In the genomic region with DNA sequence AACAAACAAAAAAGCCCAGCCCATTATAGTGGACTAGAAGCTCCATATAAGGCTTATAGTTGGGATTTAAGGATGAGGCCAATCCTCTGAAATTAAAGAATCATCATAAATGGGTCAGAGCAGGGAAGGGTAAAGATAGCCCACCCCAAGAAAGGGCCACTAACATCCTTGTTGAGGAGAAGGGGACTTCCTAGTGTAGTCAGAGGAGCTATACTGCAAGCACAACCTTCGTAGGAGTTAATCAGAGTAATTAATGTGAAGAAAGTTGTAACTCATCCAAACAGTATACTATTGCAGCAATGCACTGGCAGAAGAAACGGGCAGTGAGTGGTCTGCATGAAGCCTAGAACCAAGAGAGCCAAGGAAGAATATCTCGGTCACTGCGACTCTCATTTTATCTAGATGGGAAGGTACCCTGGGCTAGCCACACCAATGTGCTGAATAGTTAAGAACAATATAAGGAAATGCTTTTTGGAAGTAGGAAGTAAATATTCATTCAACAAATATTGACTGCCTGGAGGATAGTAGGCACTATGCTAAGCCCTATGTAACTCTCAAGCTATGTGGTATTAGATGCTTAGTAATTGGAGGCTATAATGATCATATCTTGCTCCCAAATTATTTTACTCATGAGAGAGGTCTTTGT, we compare ENCODE assay signal across 15 cellular contexts. TPM values are rescaled to one million over a fixed set of nuclear protein-coding genes. Genes with fewer than 3 reads are reported as not detected.
A peak's percentile ranks its signal among the peaks of the same experiment; 100 is the strongest.
DNase-seq lines count a peak whose midpoint lies in the region; ATAC-seq lines count a peak whose summit lies in the region.
"Had no signal": no experiment of that assay in that cellular context is flagged by ENCODE, and none has a peak within 500 bp of the region (broad histone marks: within the 10 kb centered on the region; RNA-seq: fewer than 3 reads in every experiment).

No MANE protein-coding gene starts in this region.

- DNase-seq in stimulated activated naive CD8-positive, alpha-beta T cell treated with anti-CD3 and anti-CD28 coated beads, Interleukin-15, amount 100 ng/mL, for 72 hours, result no peak
- DNase-seq in naive B cell (no peak), sciatic nerve (ENCODE audit: low spot score) (no peak)
- DNase-seq in activated naive CD8-positive, alpha-beta T cell treated with anti-CD3 and anti-CD28 coated beads, Interleukin-2, amount 50 U/mL, for 24 hours, result no peak
- DNase-seq: COR-L47, GM23248, NCI-H187, NCI-H446, NCI-H69, RPMI8226 had no signal

- H3K9me3 Mint-ChIP-seq in stimulated activated naive CD8-positive, alpha-beta T cell treated with anti-CD3 and anti-CD28 coated beads, Interleukin-15, Interleukin-2, amounts not matched to agents 100 ng/mL and 50 ng/mL, for 24 hours, result no peaks in the 10 kb centered on the region
- H3K9me3 Mint-ChIP-seq in stimulated activated naive CD8-positive, alpha-beta T cell treated with anti-CD3 and anti-CD28 coated beads, Interleukin-15, amount 100 ng/mL, for 72 hours, result no peaks in the 10 kb centered on the region
- no peaks in the 10 kb centered on the region for H3K9me3 Mint-ChIP-seq in dendritic cell treated with granulocyte-macrophage colony-stimulating factor and Interleukin-4, amounts not matched to agents 40 ng/mL and 50 ng/mL, for 4 days
- peaks cover 0 to 2% (median 0%) of the 10 kb centered on the region in 7 donors for H3K9me3 Mint-ChIP-seq in naive B cell
- no peaks in the 10 kb centered on the region for H3K9me3 Mint-ChIP-seq in activated naive CD8-positive, alpha-beta T cell treated with anti-CD3 and anti-CD28 coated beads, Interleukin-2, amount 50 U/mL, for 24 hours

- no peak for ATAC-seq in stimulated activated naive CD8-positive, alpha-beta T cell treated with anti-CD3 and anti-CD28 coated beads, Interleukin-15, amount 100 ng/mL, for 72 hours
- ATAC-seq in naive B cell (ENCODE audit: low read depth in 2 of 2) (no peak), sciatic nerve (no peak), HG03095 (IDR thresholded peaks at IDR 0.05; ENCODE audit: unreplicated experiment) (no peak)
- ATAC-seq in activated naive CD8-positive, alpha-beta T cell treated with anti-CD3 and anti-CD28 coated beads, Interleukin-2, amount 50 U/mL, for 24 hours, result no peak
- ATAC-seq: A549 had no signal

- H3K27ac ChIP-seq in temporal lobe (ENCODE audit: low read depth, low read length), result peak overlapping the region; percentile 24
- H3K27ac ChIP-seq: A549, GM23248 had no signal

- H3K4me1 Mint-ChIP-seq in stimulated activated naive CD8-positive, alpha-beta T cell treated with anti-CD3 and anti-CD28 coated beads, Interleukin-15, Interleukin-2, amounts not matched to agents 100 ng/mL and 50 ng/mL, for 24 hours (ENCODE audit: low read depth), result peaks cover 32% of the 10 kb centered on the region
- peaks cover 21% of the 10 kb centered on the region for H3K4me1 Mint-ChIP-seq in stimulated activated naive CD8-positive, alpha-beta T cell treated with anti-CD3 and anti-CD28 coated beads, Interleukin-15, amount 100 ng/mL, for 72 hours
- peaks cover 40% of the 10 kb centered on the region for H3K4me1 Mint-ChIP-seq in dendritic cell treated with granulocyte-macrophage colony-stimulating factor and Interleukin-4, amounts not matched to agents 40 ng/mL and 50 ng/mL, for 4 days (ENCODE audit: low read depth)
- H3K4me1 Mint-ChIP-seq in naive B cell, result peaks cover 49 to 86% (median 54%) of the 10 kb centered on the region in 3 donors
- H3K4me1 Mint-ChIP-seq in activated naive CD8-positive, alpha-beta T cell treated with anti-CD3 and anti-CD28 coated beads, Interleukin-2, amount 50 U/mL, for 24 hours, result peaks cover 29% of the 10 kb centered on the region

- H3K27ac Mint-ChIP-seq in stimulated activated naive CD8-positive, alpha-beta T cell treated with anti-CD3 and anti-CD28 coated beads, Interleukin-15, Interleukin-2, amounts not matched to agents 100 ng/mL and 50 ng/mL, for 24 hours, result peak overlapping the region; percentile 17
- H3K27ac Mint-ChIP-seq in stimulated activated naive CD8-positive, alpha-beta T cell treated with anti-CD3 and anti-CD28 coated beads, Interleukin-15, amount 100 ng/mL, for 72 hours, result no peak overlapping the region
- peak overlapping the region; percentile 76 for H3K27ac Mint-ChIP-seq in dendritic cell treated with granulocyte-macrophage colony-stimulating factor and Interleukin-4, amounts not matched to agents 40 ng/mL and 50 ng/mL, for 4 days
- H3K27ac Mint-ChIP-seq in naive B cell, result peak overlapping the region; percentile 97 to 99 (median 98)
- no peak overlapping the region for H3K27ac Mint-ChIP-seq in activated naive CD8-positive, alpha-beta T cell treated with anti-CD3 and anti-CD28 coated beads, Interleukin-2, amount 50 U/mL, for 24 hours

- no peaks in the 10 kb centered on the region for H3K36me3 Mint-ChIP-seq in stimulated activated naive CD8-positive, alpha-beta T cell treated with anti-CD3 and anti-CD28 coated beads, Interleukin-15, Interleukin-2, amounts not matched to agents 100 ng/mL and 50 ng/mL, for 24 hours (ENCODE audit: low read depth)
- no peaks in the 10 kb centered on the region for H3K36me3 Mint-ChIP-seq in dendritic cell treated with granulocyte-macrophage colony-stimulating factor and Interleukin-4, amounts not matched to agents 40 ng/mL and 50 ng/mL, for 4 days (ENCODE audit: low read depth)
- H3K36me3 Mint-ChIP-seq in naive B cell, result peaks cover 0 to 2% of the 10 kb centered on the region in 2 donors
- H3K36me3 Mint-ChIP-seq in activated naive CD8-positive, alpha-beta T cell treated with anti-CD3 and anti-CD28 coated beads, Interleukin-2, amount 50 U/mL, for 24 hours (ENCODE audit: low read depth), result peaks cover under 1% of the 10 kb centered on the region

- intact Hi-C loops in dendritic cell treated with granulocyte-macrophage colony-stimulating factor and Interleukin-4, amounts not matched to agents 40 ng/mL and 50 ng/mL, for 4 days (cut with micrococcal nuclease), result loop anchor here (5.0 kb wide), 1 partner anchor 70 kb away; no protein-coding TSS in a partner anchor
- intact Hi-C loops in sciatic nerve (cut with DNase I), result no loop called here

- no peaks in the 10 kb centered on the region for H3K27me3 Mint-ChIP-seq in stimulated activated naive CD8-positive, alpha-beta T cell treated with anti-CD3 and anti-CD28 coated beads, Interleukin-15, Interleukin-2, amounts not matched to agents 100 ng/mL and 50 ng/mL, for 24 hours
- H3K27me3 Mint-ChIP-seq in stimulated activated naive CD8-positive, alpha-beta T cell treated with anti-CD3 and anti-CD28 coated beads, Interleukin-15, amount 100 ng/mL, for 72 hours, result no peaks in the 10 kb centered on the region
- H3K27me3 Mint-ChIP-seq in dendritic cell treated with granulocyte-macrophage colony-stimulating factor and Interleukin-4, amounts not matched to agents 40 ng/mL and 50 ng/mL, for 4 days, result no peaks in the 10 kb centered on the region
- no peaks in the 10 kb centered on the region for H3K27me3 Mint-ChIP-seq in naive B cell
- H3K27me3 Mint-ChIP-seq in activated naive CD8-positive, alpha-beta T cell treated with anti-CD3 and anti-CD28 coated beads, Interleukin-2, amount 50 U/mL, for 24 hours, result no peaks in the 10 kb centered on the region

- H3K4me3 Mint-ChIP-seq in stimulated activated naive CD8-positive, alpha-beta T cell treated with anti-CD3 and anti-CD28 coated beads, Interleukin-15, Interleukin-2, amounts not matched to agents 100 ng/mL and 50 ng/mL, for 24 hours, result no peak overlapping the region
- H3K4me3 Mint-ChIP-seq in stimulated activated naive CD8-positive, alpha-beta T cell treated with anti-CD3 and anti-CD28 coated beads, Interleukin-15, amount 100 ng/mL, for 72 hours, result no peak overlapping the region
- H3K4me3 Mint-ChIP-seq in dendritic cell treated with granulocyte-macrophage colony-stimulating factor and Interleukin-4, amounts not matched to agents 40 ng/mL and 50 ng/mL, for 4 days, result no peak overlapping the region
- peak overlapping the region; percentile 67 to 88 (median 80) for H3K4me3 Mint-ChIP-seq in naive B cell
- H3K4me3 Mint-ChIP-seq in activated naive CD8-positive, alpha-beta T cell treated with anti-CD3 and anti-CD28 coated beads, Interleukin-2, amount 50 U/mL, for 24 hours, result no peak overlapping the region

RNA-seq across cellular contexts. Expression of a gene that starts 13.3 kb away (rescaled TPM):
- polyA plus RNA-seq in naive B cell (ENCODE audit: low read depth in 6 of 6), result 10 to 100 TPM; 31.7 to 82.8 (median 59.0) TPM
- total RNA-seq in temporal lobe, result 12.8 TPM
- total RNA-seq in sciatic nerve, result 33.9 TPM

Comparison
In these comparisons a context has a peak if more than half of its experiments do, and no peak if none do; other contexts are left out.
1. H3K27ac Mint-ChIP-seq: peak in stimulated activated naive CD8-positive, alpha-beta T cell treated with anti-CD3 and anti-CD28 coated beads, Interleukin-15, Interleukin-2, amounts not matched to agents 100 ng/mL and 50 ng/mL, for 24 hours (single experiment), dendritic cell treated with granulocyte-macrophage colony-stimulating factor and Interleukin-4, amounts not matched to agents 40 ng/mL and 50 ng/mL, for 4 days (single experiment) and naive B cell (6 of 6); none in stimulated activated naive CD8-positive, alpha-beta T cell treated with anti-CD3 and anti-CD28 coated beads, Interleukin-15, amount 100 ng/mL, for 72 hours (0 of 2) and activated naive CD8-positive, alpha-beta T cell treated with anti-CD3 and anti-CD28 coated beads, Interleukin-2, amount 50 U/mL, for 24 hours (single experiment).
2. H3K4me3 Mint-ChIP-seq: peak in naive B cell (8 of 8); none in stimulated activated naive CD8-positive, alpha-beta T cell treated with anti-CD3 and anti-CD28 coated beads, Interleukin-15, Interleukin-2, amounts not matched to agents 100 ng/mL and 50 ng/mL, for 24 hours (single experiment), stimulated activated naive CD8-positive, alpha-beta T cell treated with anti-CD3 and anti-CD28 coated beads, Interleukin-15, amount 100 ng/mL, for 72 hours (0 of 2), dendritic cell treated with granulocyte-macrophage colony-stimulating factor and Interleukin-4, amounts not matched to agents 40 ng/mL and 50 ng/mL, for 4 days (single experiment) and activated naive CD8-positive, alpha-beta T cell treated with anti-CD3 and anti-CD28 coated beads, Interleukin-2, amount 50 U/mL, for 24 hours (single experiment).